Comparison of ENCODE assay signal across 15 cellular contexts in genomic region chr6:36904096-36904495, GRCh38. TPM values are rescaled to one million over a fixed set of nuclear protein-coding genes. Genes with fewer than 3 reads are reported as not detected.
"Had no signal": no experiment of that assay in that cellular context is flagged by ENCODE, and none has a peak within 500 bp of the region (broad histone marks: within the 10 kb centered on the region; RNA-seq: fewer than 3 reads in every experiment).

No MANE protein-coding gene starts in this region.

- FAIRE-seq: bronchial epithelial cell had no signal

- H3K9me3 ChIP-seq: sigmoid colon, thoracic aorta, uterus had no signal

- H3K27ac ChIP-seq: sigmoid colon, thoracic aorta, uterus had no signal

- H3K27me3 ChIP-seq: sigmoid colon, uterus had no signal

- H3K4me1 ChIP-seq: uterus had no signal

- H3K36me3 ChIP-seq: uterus had no signal

- DNase-seq: activated CD4-positive, alpha-beta memory T cell treated with anti-CD3 and anti-CD28 coated beads for 36 hours; activated gamma-delta T cell; activated naive CD8-positive, alpha-beta T cell treated with anti-CD3 and anti-CD28 coated beads, Interleukin-2, amount 10 ng/mL, durations not matched to agents 7 days and 5 days; activated T-cell treated with anti-CD3 and anti-CD28 coated beads, Interleukin-2, amount 50 U/mL, for 48 hours; anterior cingulate cortex; glutamatergic neuron; mesendoderm; sigmoid colon; stimulated activated CD4-positive, alpha-beta T cell treated with anti-CD3 and anti-CD28 coated beads, Interleukin-4, amount 100 ng/mL, for 24 hours; stimulated activated naive CD8-positive, alpha-beta T cell treated with anti-CD3 and anti-CD28 coated beads, Interleukin-15, amount 100 ng/mL, for 72 hours; T-helper 9 cell; uterus had no signal

- H3K4me3 ChIP-seq: sigmoid colon, thoracic aorta, uterus had no signal

- ATAC-seq: stimulated activated naive CD8-positive, alpha-beta T cell treated with anti-CD3 and anti-CD28 coated beads, Interleukin-15, amount 100 ng/mL, for 72 hours had no signal

RNA-seq across cellular contexts. Expression of gene PI16, which starts 50.4 kb away (rescaled TPM):
- total RNA-seq: bronchial epithelial cell had no signal
- polyA plus RNA-seq: neural cell had no signal
